ENCODE assay signal across 6 cellular contexts in genomic region chr19:48964205-48965032, GRCh38. TPM values are rescaled to one million over a fixed set of nuclear protein-coding genes. Genes with fewer than 3 reads are reported as not detected.
DNase-seq lines count a peak whose midpoint lies in the region; ATAC-seq and TF ChIP-seq lines count a peak whose summit lies in the region.

No MANE protein-coding gene starts in this region.

- no peak for DNase-seq in epithelial cell of proximal tubule (ENCODE audit: low read depth)
- no peak for DNase-seq in islet precursor cell

- H3K4me3 ChIP-seq in epithelial cell of proximal tubule (ENCODE audit: low read depth, low read length), result peak overlapping the region; percentile 51
- H3K4me3 ChIP-seq in skeletal muscle satellite cell (ENCODE audit: low read length), result peak overlapping the region; percentile 34

- ATAC-seq in HG02840 (IDR thresholded peaks at IDR 0.05; ENCODE audit: low FRiP score, unreplicated experiment), result no peak

- H3K9ac ChIP-seq in skeletal muscle satellite cell (ENCODE audit: low read depth, low read length), result peak overlapping the region; percentile 73

- TF ChIP-seq RAD21 in Ishikawa (IDR thresholded peaks at IDR 0.05; ENCODE audit: low read depth), result no peak

- peaks cover 39% of the 10 kb centered on the region for H3K4me1 ChIP-seq in skeletal muscle satellite cell (ENCODE audit: control insufficient read depth, insufficient read depth, low read length)

- peak overlapping the region; percentile 67 for H3K4me2 ChIP-seq in skeletal muscle satellite cell (ENCODE audit: low read length)

- H3K36me3 ChIP-seq in skeletal muscle satellite cell (ENCODE audit: insufficient read depth, low read length), result peaks cover 28% of the 10 kb centered on the region

- no peak for TF ChIP-seq EP300 in Ishikawa (IDR thresholded peaks at IDR 0.05; ENCODE audit: borderline replicate concordance)

- peak overlapping the region; percentile 83 for H3K27ac ChIP-seq in 22Rv1

- H3K27me3 ChIP-seq in skeletal muscle satellite cell (ENCODE audit: control insufficient read depth, insufficient read depth, low read length), result no peaks in the 10 kb centered on the region

- no peak for TF ChIP-seq CTCF in 22Rv1 (IDR thresholded peaks at IDR 0.05)
- TF ChIP-seq CTCF in epithelial cell of proximal tubule (conservative IDR thresholded peaks at IDR 0.05; ENCODE audit: low read depth, low read length), result no peak

- H3K9me3 ChIP-seq in skeletal muscle satellite cell (replicated peaks; ENCODE audit: low read length), result no peaks in the 10 kb centered on the region

TF ChIP-seq in Ishikawa, 13 proteins besides CTCF, POLR2A, EP300 and RAD21:
- TF ChIP-seq TCF12 (IDR thresholded peaks at IDR 0.05; ENCODE audit: low read depth) (no peak), TAF1 (IDR thresholded peaks at IDR 0.05; ENCODE audit: low read depth) (0 out of 2 replicates have a peak, but pooled peaks have one; percentile 19)

RNA-seq across cellular contexts. Expression of gene FTL, which starts 0.7 kb away (rescaled TPM):
- total RNA-seq in epithelial cell of proximal tubule, result 1,293 and 2,420 TPM in 2 replicates
- total RNA-seq in skeletal muscle satellite cell (2012; rRNA removed), result 4,066 and 4,244 TPM in 2 replicates

RNA-seq across cellular contexts. Expression of gene BAX, which starts 9.7 kb away (rescaled TPM):
- total RNA-seq in epithelial cell of proximal tubule, result 173 and 179 TPM in 2 replicates
- total RNA-seq in skeletal muscle satellite cell (2012; rRNA removed), result 48.5 and 51.5 TPM in 2 replicates

RNA-seq across cellular contexts. Expression of gene GYS1, which starts 28.7 kb away (rescaled TPM):
- 42.2 and 42.4 TPM in 2 replicates for total RNA-seq in epithelial cell of proximal tubule
- 84.4 and 190 TPM in 2 replicates for total RNA-seq in skeletal muscle satellite cell (2012; rRNA removed)

RNA-seq across cellular contexts. Expression of gene RUVBL2, which starts 29.3 kb away (rescaled TPM):
- 212 and 389 TPM in 2 replicates for total RNA-seq in epithelial cell of proximal tubule
- 343 and 359 TPM in 2 replicates for total RNA-seq in skeletal muscle satellite cell (2012; rRNA removed)

RNA-seq across cellular contexts. Expression of gene DHDH, which starts 30.9 kb away (rescaled TPM):
- 0.07 and 0.35 TPM in 2 replicates for total RNA-seq in epithelial cell of proximal tubule
- not detected in 2 replicates for total RNA-seq in skeletal muscle satellite cell (2012; rRNA removed)
